In the genomic region with DNA sequence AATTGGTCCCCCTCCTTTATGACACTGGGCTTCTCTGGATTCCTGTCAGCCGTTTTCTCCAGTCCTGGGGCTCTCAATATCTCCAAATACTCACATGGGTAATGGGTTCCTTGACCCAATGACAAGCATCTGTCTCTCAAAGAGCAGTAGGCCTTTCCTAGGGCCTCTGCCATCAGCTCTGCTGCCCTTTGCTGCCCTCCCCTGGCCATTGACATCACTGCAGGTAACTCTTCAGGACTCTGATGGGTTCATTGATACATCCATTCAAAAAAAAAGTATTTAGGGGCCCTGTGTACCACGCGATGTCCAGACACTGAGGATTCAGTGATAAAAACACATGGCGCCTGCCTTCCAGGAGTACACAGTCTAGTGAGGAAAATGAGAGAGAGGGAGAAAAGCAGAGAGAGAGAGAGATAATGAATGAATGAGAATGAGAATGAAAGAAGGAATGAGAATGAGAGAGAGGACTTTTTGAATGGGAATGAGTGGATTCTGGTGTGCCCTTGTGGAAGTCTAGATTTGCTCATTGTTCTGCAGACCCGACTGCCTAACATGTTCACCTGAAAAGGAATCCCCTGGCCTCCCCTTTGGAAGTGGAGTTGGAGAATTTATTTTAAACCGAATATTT, we compare ENCODE assay signal across 8 cellular contexts. TPM values are rescaled to one million over a fixed set of nuclear protein-coding genes. Genes with fewer than 3 reads are reported as not detected.
DNase-seq lines count a peak whose midpoint lies in the region; ATAC-seq, FAIRE-seq and TF ChIP-seq lines count a peak whose summit lies in the region.

No MANE protein-coding gene starts in this region.

- H3K27ac ChIP-seq in gastroesophageal sphincter, result no peak overlapping the region
- no peak overlapping the region for H3K27ac ChIP-seq in pancreas
- H3K27ac ChIP-seq in transverse colon, result no peak overlapping the region

- in situ Hi-C loops in transverse colon (cut with MboI; ENCODE audit: low pct_ligation_motif_present in 1 of 4, low pct_unique_long_range_greater_than_20kb in 1 of 4, low sequenced_read_pairs in 3 of 4), result loop anchor here in 1 of 4 donors (10.0 to 25.0 kb wide), 2 partner anchors 88 to 355 kb away; partner anchors contain the start of gene RBMXL2

- DNase-seq in DMS114 treated with DMSO at 0.1 percent for 48 hours (lab: John Stamatoyannopoulos, UW; ENCODE audit: unreplicated experiment) (peak; percentile 8), RPMI7951 (ENCODE audit: low read depth) (peak; percentile 24), pancreas (peak in 5 of 6 donors; percentile 26 to 86 (median 70)), transverse colon (peak; percentile 75)
- DNase-seq in activated T-helper 9 cell treated with anti-CD3 and anti-CD28 coated beads, Interleukin-2, amount 50 U/mL, for 16 hours (ENCODE audit: low read depth), result peak; percentile 43

- no peaks in the 10 kb centered on the region for H3K9me3 ChIP-seq in gastroesophageal sphincter
- no peaks in the 10 kb centered on the region for H3K9me3 ChIP-seq in pancreas
- no peaks in the 10 kb centered on the region for H3K9me3 ChIP-seq in transverse colon

- no peaks in the 10 kb centered on the region for H3K36me3 ChIP-seq in gastroesophageal sphincter
- H3K36me3 ChIP-seq in pancreas, result no peaks in the 10 kb centered on the region
- H3K36me3 ChIP-seq in transverse colon, result no peaks in the 10 kb centered on the region

- 36 to 59% methylated on average over 3 to 5 of the region's 6 CpGs for WGBS in gastroesophageal sphincter (ENCODE audit: low coverage in 1 of 2), 2 donors
- 24 to 30% methylated on average over 6 of the region's 6 CpGs for WGBS in pancreas, 2 donors
- WGBS in transverse colon (ENCODE audit: low coverage in 1 of 2), 2 donors, result 0 to 31% methylated on average over 1 to 6 of the region's 6 CpGs

- TF ChIP-seq POLR2A in gastroesophageal sphincter (IDR thresholded peaks at IDR 0.05) (no peak), transverse colon (IDR thresholded peaks at IDR 0.05) (no peak)

- intact Hi-C loops in pancreas (cut with DNase I), result loop anchor here in 1 of 3 donors (5.0 kb wide), 1 partner anchor 345 kb away; no protein-coding TSS in a partner anchor
- intact Hi-C loops in transverse colon (cut with DNase I; ENCODE audit: low total_unique reads), result no loop called here

- FAIRE-seq in pancreas (lab: Jason Lieb, UNC), result no peak

- no peak for TF ChIP-seq EP300 in gastroesophageal sphincter (IDR thresholded peaks at IDR 0.05)
- no peak for TF ChIP-seq EP300 in transverse colon (IDR thresholded peaks at IDR 0.05; ENCODE audit: low read depth)

- TF ChIP-seq CTCF in gastroesophageal sphincter (IDR thresholded peaks at IDR 0.05) (peak; percentile 32 to 81 (median 52)), pancreas (IDR thresholded peaks at IDR 0.05) (peak; percentile 60 to 82 (median 76)), transverse colon (IDR thresholded peaks at IDR 0.05) (peak; percentile 68 to 88 (median 84))

- ATAC-seq in GM19452 (IDR thresholded peaks at IDR 0.05; ENCODE audit: unreplicated experiment) (peak; percentile 92), HG03469 (IDR thresholded peaks at IDR 0.05; ENCODE audit: unreplicated experiment) (peak; percentile 48), gastroesophageal sphincter (peak; percentile 37), pancreas (peak; percentile 58 to 89 (median 88))

- no peak overlapping the region for H3K4me3 ChIP-seq in gastroesophageal sphincter
- H3K4me3 ChIP-seq in pancreas, result no peak overlapping the region
- no peak overlapping the region for H3K4me3 ChIP-seq in transverse colon

- H3K27me3 ChIP-seq in gastroesophageal sphincter, result peaks cover 4% of the 10 kb centered on the region
- H3K27me3 ChIP-seq in pancreas, result no peaks in the 10 kb centered on the region
- H3K27me3 ChIP-seq in transverse colon, result no peaks in the 10 kb centered on the region

- H3K4me1 ChIP-seq in gastroesophageal sphincter, result no peaks in the 10 kb centered on the region
- H3K4me1 ChIP-seq in pancreas, result peaks cover 0 to 8% (median 7%) of the 10 kb centered on the region in 3 donors
- no peaks in the 10 kb centered on the region for H3K4me1 ChIP-seq in transverse colon

RNA-seq across cellular contexts. Expression of gene OLFML1, which starts 42.6 kb away (rescaled TPM):
- not detected in 2 replicates for total RNA-seq in RPMI7951 (2014; rRNA removed; shearing (Covaris generic))
- total RNA-seq in gastroesophageal sphincter (10 to 100 TPM in 1 of 4 donors, 1 to 10 TPM in 3; 3.4 to 10.2 (median 7.6) TPM), pancreas (1 to 10 TPM in 4 of 6 donors, under 1 TPM in 2; 0.32 to 7.0 (median 1.6) TPM), transverse colon (1 to 10 TPM in 2 of 4 donors, under 1 TPM in 1, not detected in 1; 0.20 to 4.8 (median 2.6) TPM)
- under 1 TPM; 0.70 to 0.76 TPM for polyA plus RNA-seq in pancreas

Comparison
In these comparisons a context has a peak if more than half of its experiments do, and no peak if none do; other contexts are left out.
1. DNase-seq: peak in every context shown above with its lines; median percentile 75 in transverse colon; 70 in pancreas; 43 in activated T-helper 9 cell treated with anti-CD3 and anti-CD28 coated beads, Interleukin-2, amount 50 U/mL, for 16 hours; 24 in RPMI7951; 8 in DMS114 treated with DMSO at 0.1 percent for 48 hours.
2. ATAC-seq: peak in every context shown above with its lines; median percentile 92 in GM19452; 88 in pancreas; 48 in HG03469; 37 in gastroesophageal sphincter.